Comparison of ENCODE assay signal across 8 cellular contexts in the genomic region with DNA sequence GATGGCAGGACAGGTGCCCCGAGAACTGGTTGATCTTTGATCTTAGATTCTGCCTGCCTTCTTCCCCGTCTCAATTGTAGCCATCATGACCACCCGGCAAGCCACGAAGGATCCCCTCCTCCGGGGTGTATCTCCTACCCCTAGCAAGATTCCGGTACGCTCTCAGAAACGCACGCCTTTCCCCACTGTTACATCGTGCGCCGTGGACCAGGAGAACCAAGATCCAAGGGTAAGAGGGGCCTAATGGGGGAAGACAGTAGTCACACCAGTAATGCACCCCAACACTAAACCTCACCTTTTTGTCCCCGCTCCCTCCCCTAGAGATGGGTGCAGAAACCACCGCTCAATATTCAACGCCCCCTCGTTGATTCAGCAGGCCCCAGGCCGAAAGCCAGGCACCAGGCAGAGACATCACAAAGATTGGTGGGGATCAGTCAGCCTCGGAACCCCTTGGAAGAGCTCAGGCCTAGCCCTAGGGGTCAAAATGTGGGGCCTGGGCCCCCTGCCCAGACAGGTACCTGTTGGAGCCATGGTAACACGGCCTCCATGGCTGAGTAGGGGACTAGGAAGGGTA. TPM values are rescaled to one million over a fixed set of nuclear protein-coding genes. Genes with fewer than 3 reads are reported as not detected.
DNase-seq lines count a peak whose midpoint lies in the region; ATAC-seq and TF ChIP-seq lines count a peak whose summit lies in the region.

No MANE protein-coding gene starts in this region.

- H3K9me3 ChIP-seq in BLaER1 treated with 17β-estradiol and CSF1 and Interleukin-3, amounts not matched to agents 10 nM and 100 nM (replicated peaks in 1 of 11) = no peaks in the 10 kb centered on the region
- H3K9me3 ChIP-seq in Karpas-422 (ENCODE audit: low read length) (no peaks in the 10 kb centered on the region), duodenal mucosa (ENCODE audit: control insufficient read depth in 1 of 2, low read length in 2 of 2) (no peaks in the 10 kb centered on the region), neural cell (ENCODE audit: low read length) (no peaks in the 10 kb centered on the region)

- H3K4me3 ChIP-seq in BLaER1 treated with 17β-estradiol and CSF1 and Interleukin-3, amounts not matched to agents 10 nM and 100 nM = peak overlapping the region; percentile 62 to 85 (median 76)
- peak overlapping the region; percentile 81 for H3K4me3 ChIP-seq in Karpas-422 (ENCODE audit: low read length)
- peak overlapping the region; percentile 90 to 93 for H3K4me3 ChIP-seq in duodenal mucosa (ENCODE audit: low read depth in 1 of 2, low read length in 2 of 2)
- peak overlapping the region; percentile 82 for H3K4me3 ChIP-seq in neural cell (ENCODE audit: low read length)

- peaks cover 17 to 27% (median 22%) of the 10 kb centered on the region in 10 experiments for H3K4me1 ChIP-seq in BLaER1 treated with 17β-estradiol and CSF1 and Interleukin-3, amounts not matched to agents 10 nM and 100 nM
- peaks cover 17% of the 10 kb centered on the region for H3K4me1 ChIP-seq in Karpas-422 (ENCODE audit: low read length)
- H3K4me1 ChIP-seq in duodenal mucosa (ENCODE audit: control insufficient read depth in 1 of 2, insufficient read depth in 2 of 2, low read length in 2 of 2) = peaks cover 15 to 19% of the 10 kb centered on the region in 2 donors

- no peaks in the 10 kb centered on the region for H3F3A ChIP-seq in neural cell (ENCODE audit: insufficient read depth, low read length, poor library complexity, severe bottlenecking)

- H3K36me3 ChIP-seq in BLaER1 treated with 17β-estradiol and CSF1 and Interleukin-3, amounts not matched to agents 10 nM and 100 nM = peaks cover 0 to 48% (median 39%) of the 10 kb centered on the region in 11 experiments; a peak in 19 of 22 replicates
- H3K36me3 ChIP-seq in Karpas-422 (ENCODE audit: insufficient read depth, low read length) (peaks cover 10% of the 10 kb centered on the region; the same call in 1 of the 2 replicates), duodenal mucosa (ENCODE audit: control insufficient read depth in 1 of 2, insufficient read depth in 2 of 2, low read length in 2 of 2) (no peaks in the 10 kb centered on the region), neural cell (ENCODE audit: insufficient read depth, low read length) (no peaks in the 10 kb centered on the region)

- DNase-seq in Karpas-422 (no peak), GF-D8 (lab: John Stamatoyannopoulos, UW) (no peak)

- peak overlapping the region in 10 of 11 experiments; percentile 32 to 91 (median 82); a peak in 18 of 22 replicates for H3K27ac ChIP-seq in BLaER1 treated with 17β-estradiol and CSF1 and Interleukin-3, amounts not matched to agents 10 nM and 100 nM
- H3K27ac ChIP-seq in Karpas-422 (ENCODE audit: low read length) = peak overlapping the region; percentile 56
- H3K27ac ChIP-seq in duodenal mucosa (ENCODE audit: low read depth, low read length) = no peak overlapping the region
- no peak overlapping the region for H3K27ac ChIP-seq in neural cell (ENCODE audit: low read length)

- no peak for TF ChIP-seq RAD21 in neural cell (conservative IDR thresholded peaks at IDR 0.05)

- TF ChIP-seq EP300 in neural cell (conservative IDR thresholded peaks at IDR 0.05; ENCODE audit: poor library complexity, severe bottlenecking) = no peak

- ATAC-seq in GM21737 (IDR thresholded peaks at IDR 0.05; ENCODE audit: unreplicated experiment) = no peak
- ATAC-seq in HG03439 (IDR thresholded peaks at IDR 0.05; ENCODE audit: unreplicated experiment) = no peak
- ATAC-seq in HG02571 (IDR thresholded peaks at IDR 0.05; ENCODE audit: unreplicated experiment) = no peak

- H4K20me1 ChIP-seq in BLaER1 treated with 17β-estradiol and CSF1 and Interleukin-3, amounts not matched to agents 10 nM and 100 nM = peaks cover 0 to 11% (median 0%) of the 10 kb centered on the region in 11 experiments; a peak in 3 of 22 replicates
- H4K20me1 ChIP-seq in Karpas-422 (ENCODE audit: insufficient read depth, low read depth, low read length) (no peaks in the 10 kb centered on the region), neural cell (ENCODE audit: insufficient read depth) (no peaks in the 10 kb centered on the region)

- H3K79me2 ChIP-seq in Karpas-422 (ENCODE audit: low read length) (peaks cover 14% of the 10 kb centered on the region), neural cell (replicated peaks; ENCODE audit: insufficient read depth, low read length) (no peaks in the 10 kb centered on the region)

- peak overlapping the region; percentile 90 to 99 (median 96) for H3K4me2 ChIP-seq in BLaER1 treated with 17β-estradiol and CSF1 and Interleukin-3, amounts not matched to agents 10 nM and 100 nM
- H3K4me2 ChIP-seq in Karpas-422 (ENCODE audit: low read depth, low read length, poor library complexity, severe bottlenecking) (peak overlapping the region; percentile 94), neural cell (ENCODE audit: low read length) (peak overlapping the region; percentile 71)

- H3K9me2 ChIP-seq in Karpas-422 (replicated peaks; ENCODE audit: insufficient read depth, low read length) = no peaks in the 10 kb centered on the region
- H3K9me2 ChIP-seq in neural cell (ENCODE audit: insufficient read depth, low read length) = no peaks in the 10 kb centered on the region

- peak overlapping the region; percentile 71; the same call in 1 of the 2 replicates for H2AFZ ChIP-seq in Karpas-422 (ENCODE audit: low read length)
- no peak overlapping the region for H2AFZ ChIP-seq in neural cell (ENCODE audit: low read depth, low read length)

- H3K27me3 ChIP-seq in BLaER1 treated with 17β-estradiol and CSF1 and Interleukin-3, amounts not matched to agents 10 nM and 100 nM = no peaks in the 10 kb centered on the region
- H3K27me3 ChIP-seq in Karpas-422 (ENCODE audit: low read length) (no peaks in the 10 kb centered on the region), duodenal mucosa (ENCODE audit: control insufficient read depth in 1 of 2, insufficient read depth in 2 of 2, low read length in 2 of 2) (no peaks in the 10 kb centered on the region), neural cell (ENCODE audit: insufficient read depth, low read depth, low read length) (no peaks in the 10 kb centered on the region)

- H3K9ac ChIP-seq in BLaER1 treated with 17β-estradiol and CSF1 and Interleukin-3, amounts not matched to agents 10 nM and 100 nM = peak overlapping the region; percentile 69 to 92 (median 86)
- H3K9ac ChIP-seq in Karpas-422 (ENCODE audit: low read length) = peak overlapping the region; percentile 86
- peak overlapping the region; percentile 61 to 79 for H3K9ac ChIP-seq in duodenal mucosa (ENCODE audit: low read depth in 1 of 2, low read length in 2 of 2)
- no peak overlapping the region for H3K9ac ChIP-seq in neural cell (ENCODE audit: low read length)

- TF ChIP-seq CTCF in neural cell (IDR thresholded peaks at IDR 0.05; ENCODE audit: poor library complexity, severe bottlenecking) = no peak

TF ChIP-seq in neural cell, 6 proteins besides CTCF, POLR2A, EP300 and RAD21:
- TF ChIP-seq POLR2AphosphoS5 (IDR thresholded peaks at IDR 0.05) (no peak), SMC3 (conservative IDR thresholded peaks at IDR 0.05; ENCODE audit: poor library complexity) (no peak), TAF1 (IDR thresholded peaks at IDR 0.05; ENCODE audit: low read depth) (no peak), MXI1 (conservative IDR thresholded peaks at IDR 0.05; ENCODE audit: poor library complexity, severe bottlenecking) (no peak), REST (IDR thresholded peaks at IDR 0.05; ENCODE audit: borderline replicate concordance) (no peak), EZH2 (IDR thresholded peaks at IDR 0.05; ENCODE audit: borderline replicate concordance, insufficient read depth, low read length, poor library complexity, severe bottlenecking) (no peak)

RNA-seq across cellular contexts. Expression of gene TROAP, which starts 0.6 kb away (rescaled TPM):
- 20.2 and 58.2 TPM in 2 replicates for total RNA-seq in Karpas-422 (2014; rRNA removed; shearing (Covaris generic); ENCODE audit: low replicate concordance)
- polyA plus RNA-seq in neural cell = 0.26 and 1.3 TPM in 2 replicates
- polyA minus RNA-seq in neural cell = 1.9 TPM in 1 of 2 replicates, not detected in the other

RNA-seq across cellular contexts. Expression of gene C1QL4, which starts 13.4 kb away (rescaled TPM):
- total RNA-seq in Karpas-422 (2014; rRNA removed; shearing (Covaris generic); ENCODE audit: low replicate concordance) = not detected in 2 replicates
- 13.7 and 15.4 TPM in 2 replicates for polyA plus RNA-seq in neural cell
- polyA minus RNA-seq in neural cell = 7.4 and 8.0 TPM in 2 replicates

RNA-seq across cellular contexts. Expression of gene DNAJC22, which starts 23.1 kb away (rescaled TPM):
- not detected in 2 replicates for total RNA-seq in Karpas-422 (2014; rRNA removed; shearing (Covaris generic); ENCODE audit: low replicate concordance)
- polyA plus RNA-seq in neural cell = 0.54 and 1.1 TPM in 2 replicates
- polyA minus RNA-seq in neural cell = 0.46 and 0.49 TPM in 2 replicates

RNA-seq across cellular contexts. Expression of gene PRPH, which starts 28.7 kb away (rescaled TPM):
- total RNA-seq in Karpas-422 (2014; rRNA removed; shearing (Covaris generic); ENCODE audit: low replicate concordance) = 0.52 TPM in 1 of 2 replicates, not detected in the other
- polyA plus RNA-seq in neural cell = not detected in 2 replicates
- not detected in 2 replicates for polyA minus RNA-seq in neural cell

RNA-seq across cellular contexts. Expression of gene SPATS2, which starts 43.7 kb away (rescaled TPM):
- 43.5 and 50.7 TPM in 2 replicates for total RNA-seq in Karpas-422 (2014; rRNA removed; shearing (Covaris generic); ENCODE audit: low replicate concordance)
- 55.4 and 58.4 TPM in 2 replicates for polyA plus RNA-seq in neural cell
- 68.4 and 85.8 TPM in 2 replicates for polyA minus RNA-seq in neural cell

Comparison
In these comparisons a context has a peak if more than half of its experiments do, and no peak if none do; other contexts are left out.
1. H3K27ac ChIP-seq: peak in BLaER1 treated with 17β-estradiol and CSF1 and Interleukin-3, amounts not matched to agents 10 nM and 100 nM (10 of 11) and Karpas-422 (single experiment); none in duodenal mucosa (single experiment) and neural cell (single experiment).
2. Peak in every context shown above with its lines, with median percentiles within 50 percentile points of each other: H3K4me2 ChIP-seq and H3K4me3 ChIP-seq.